ENCODE assay signal across 8 cellular contexts in the genomic region with DNA sequence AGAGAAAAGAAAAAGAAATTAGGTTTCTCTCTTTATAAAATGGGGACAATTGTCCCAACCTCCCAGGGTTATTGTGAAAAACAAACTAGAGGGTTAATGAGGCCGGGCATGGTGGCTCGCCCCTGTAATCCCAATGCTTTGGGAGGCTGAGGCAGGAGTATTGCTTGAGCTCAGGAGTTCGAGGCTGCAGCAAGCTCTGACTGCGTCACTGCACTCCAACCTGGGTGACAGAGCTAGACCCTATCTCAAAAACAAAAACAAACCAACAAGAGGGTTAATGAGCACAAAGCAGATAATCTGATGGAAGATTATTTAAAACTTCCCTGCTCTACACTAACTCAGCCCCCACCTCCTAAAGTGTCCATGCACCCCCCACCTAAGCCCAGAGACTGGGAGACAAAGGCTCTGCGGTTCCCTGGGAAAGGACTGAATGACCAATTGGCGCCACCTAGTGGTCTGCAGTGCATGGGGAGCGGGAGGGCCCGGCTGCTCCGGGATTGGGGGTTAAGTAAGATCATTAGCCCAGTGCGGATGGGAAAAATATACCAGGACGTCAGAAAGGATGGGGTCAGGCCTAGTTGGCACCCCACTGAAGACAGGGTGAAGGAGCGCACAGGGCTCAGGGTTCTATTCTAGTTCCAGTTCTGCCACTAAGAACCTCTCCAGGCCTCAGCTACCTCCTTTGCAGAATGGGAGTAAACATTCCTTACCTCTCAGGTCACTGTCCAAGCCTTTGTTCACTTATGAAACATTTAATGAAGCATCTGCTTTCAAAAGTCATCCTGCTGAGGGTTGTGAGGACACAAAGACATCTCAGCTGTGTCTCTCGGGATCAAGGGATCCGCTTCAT. TPM values are rescaled to one million over a fixed set of nuclear protein-coding genes. Genes with fewer than 3 reads are reported as not detected.
DNase-seq lines count a peak whose midpoint lies in the region; ATAC-seq, FAIRE-seq and TF ChIP-seq lines count a peak whose summit lies in the region.

No MANE protein-coding gene starts in this region.

- H3K79me2 ChIP-seq in HepG2 (ENCODE audit: insufficient read depth, low read length), result no peaks in the 10 kb centered on the region

- intact Hi-C loops in HepG2 (cut with micrococcal nuclease; ENCODE audit: unreplicated experiment), result loop anchor here (1.0 to 5.0 kb wide), 2 partner anchors 79 to 123 kb away; no protein-coding TSS in a partner anchor

- peak; percentile 94 for TF ChIP-seq CTCF in coronary artery (IDR thresholded peaks at IDR 0.05)
- peak; percentile 94 for TF ChIP-seq CTCF in HepG2 (CRISPR knock-in tag; IDR thresholded peaks at IDR 0.05)

- TF ChIP-seq EP300 in HepG2 (IDR thresholded peaks at IDR 0.05; ENCODE audit: low read depth in 2 of 2, low read length in 2 of 2) (no peak), HepG2 (CRISPR knock-in tag; IDR thresholded peaks at IDR 0.05; ENCODE audit: borderline replicate concordance) (no peak)

- in situ Hi-C loops in HAP-1 (cut with MboI; ENCODE audit: low sequenced_read_pairs) (loop anchor here (5.0 kb wide), 1 partner anchor 78 kb away; no protein-coding TSS in a partner anchor), HepG2 (cut with HindIII; ENCODE audit: extremely low pct_ligation_motif_present, low pct_unique_long_range_greater_than_20kb) (loop anchor here (5.0 kb wide), 1 partner anchor 78 kb away; no protein-coding TSS in a partner anchor)

- no peaks in the 10 kb centered on the region for H3K36me3 ChIP-seq in HAP-1 (replicated peaks)
- H3K36me3 ChIP-seq in HepG2 (replicated peaks in 1 of 2; ENCODE audit: control insufficient read depth in 1 of 2, insufficient read depth in 2 of 2, low read length in 2 of 2), result no peaks in the 10 kb centered on the region

- CTCF ChIA-PET in HepG2 (lab: Yijun Ruan, JAX; ENCODE audit: low intra/inter-chr PET ratio, low total read pairs), result interaction anchor here (0.6 to 3.0 kb wide), 3 partner anchors 26 to 615 kb away, joined by 3 to 46 read pairs (median 5); no protein-coding TSS in a partner anchor

- no peak overlapping the region for H2AFZ ChIP-seq in HepG2 (ENCODE audit: low read length)

- DNase-seq in AML-193 (lab: John Stamatoyannopoulos, UW) (peak; percentile 45 to 52), HAP-1 (ENCODE audit: low spot score in 2 of 2) (peak; percentile 88 to 98), NCI-H446 (lab: John Stamatoyannopoulos, UW) (peak; percentile 48 to 76), coronary artery (ENCODE audit: low spot score) (no peak), HepG2 (ENCODE audit: low spot score) (peak; percentile 61)
- peak; percentile 82 for DNase-seq in activated CD4-positive, alpha-beta T cell treated with anti-CD3 and anti-CD28 coated beads for 48 hours
- DNase-seq in stimulated activated CD4-positive, alpha-beta T cell treated with anti-CD3 and anti-CD28 coated beads, Interleukin-4, amount 100 ng/mL, for 4 hours, result peak; percentile 50 to 69

- no peak overlapping the region for H3K4me2 ChIP-seq in HepG2 (ENCODE audit: low read depth, low read length)

- 20% methylated on average over 9 of the region's 14 CpGs for WGBS in HepG2 (ENCODE audit: low lambda C conversion rate)

- H3K27ac ChIP-seq in coronary artery (no peak overlapping the region), HepG2 (ENCODE audit: extremely low read length, insufficient read depth, low read length) (no peak overlapping the region)

- H3K27me3 ChIP-seq in HAP-1 (ENCODE audit: low read depth) (no peaks in the 10 kb centered on the region), HepG2 (ENCODE audit: control insufficient read depth in 1 of 2, insufficient read depth in 2 of 2, low read length in 2 of 2) (peaks cover 1 to 17% of the 10 kb centered on the region in 2 experiments; a peak in 2 of 5 replicates)

- H4K20me1 ChIP-seq in HepG2 (ENCODE audit: insufficient read depth, low read length), result peaks cover 6% of the 10 kb centered on the region; the same call in 1 of the 2 replicates

- ATAC-seq in HepG2 (peak; percentile 76), GM19455 (IDR thresholded peaks at IDR 0.05; ENCODE audit: unreplicated experiment) (no peak)

- H3K9me3 ChIP-seq in HAP-1, result no peaks in the 10 kb centered on the region
- no peaks in the 10 kb centered on the region for H3K9me3 ChIP-seq in HepG2 (ENCODE audit: low read length)

- POLR2A ChIA-PET in HepG2 (lab: Yijun Ruan, JAX), result interaction anchor here (2.3 kb wide), 1 partner anchor 78 kb away, joined by 8 read pairs; no protein-coding TSS in a partner anchor

- no peak for TF ChIP-seq POLR2A in HepG2 (IDR thresholded peaks at IDR 0.05; ENCODE audit: insufficient read depth in 1 of 2, low read depth in 2 of 2, low read length in 2 of 2)

- H3K4me3 ChIP-seq in HAP-1, result no peak overlapping the region
- H3K4me3 ChIP-seq in coronary artery, result no peak overlapping the region
- no peak overlapping the region for H3K4me3 ChIP-seq in HepG2 (replicated peaks in 1 of 3; ENCODE audit: insufficient read depth in 1 of 3, low read depth in 2 of 3, low read length in 3 of 3)

- FAIRE-seq in HepG2 (lab: Jason Lieb, UNC), result peak; percentile 77

- BruUV-seq in HepG2 (replicated peaks; lab: Mats Ljungman, UMichigan), result no TSS peak

- TF ChIP-seq RAD21 in HepG2 (CRISPR knock-in tag; IDR thresholded peaks at IDR 0.05), result peak; percentile 83

- H3K4me1 ChIP-seq in HAP-1 (no peaks in the 10 kb centered on the region), HepG2 (ENCODE audit: insufficient read depth, low read length) (peaks cover 29% of the 10 kb centered on the region)

- no peak overlapping the region for H3K9ac ChIP-seq in HepG2 (ENCODE audit: insufficient read depth, low read depth, low read length)

RNA-seq across cellular contexts. Expression of a gene that starts 15.6 kb away (rescaled TPM):
- 8.3 and 19.7 TPM in 2 replicates for total RNA-seq in HepG2 (2016; rRNA removed; fragmentation: Illumina TruSeq; extraction: Trizol)
- total RNA-seq in HepG2 (2016; cell fraction: cytosol; rRNA removed; fragmentation: Illumina TruSeq; extraction: Trizol; ENCODE audit: low read depth), result 10.1 and 10.8 TPM in 2 replicates
- 7.8 and 21.1 TPM in 2 replicates for total RNA-seq in HepG2 (2016; cell fraction: insoluble cytoplasmic fraction; rRNA removed; fragmentation: Illumina TruSeq; extraction: Trizol)
- 8.0 and 9.6 TPM in 2 replicates for total RNA-seq in HepG2 (2016; cell fraction: membrane; rRNA removed; fragmentation: Illumina TruSeq; extraction: Trizol)
- total RNA-seq in HepG2 (2016; cell fraction: nucleus; rRNA removed; fragmentation: Illumina TruSeq; extraction: Trizol), result 22.6 and 34.5 TPM in 2 replicates
- polyA plus RNA-seq in HepG2 (2011; rRNA removed), result 14.0 and 18.5 TPM in 2 replicates
- 5.4 and 11.1 TPM in 2 replicates for polyA plus RNA-seq in HepG2 (2011; cell fraction: cytosol; rRNA removed)
- polyA plus RNA-seq in HepG2 (2011; cell fraction: nucleus; rRNA removed), result 50.6 and 90.5 TPM in 2 replicates
- polyA plus RNA-seq in HepG2 (2012), result 3.2 and 9.0 TPM in 2 replicates
- 1.2 and 1.3 TPM in 2 replicates for polyA plus RNA-seq in HepG2 (2016; cell fraction: cytosol; fragmentation: Illumina TruSeq; extraction: Trizol; ENCODE audit: low read depth)
- 7.2 and 8.0 TPM in 2 replicates for polyA plus RNA-seq in HepG2 (2016; cell fraction: insoluble cytoplasmic fraction; fragmentation: Illumina TruSeq; extraction: Trizol; ENCODE audit: low read depth)
- polyA plus RNA-seq in HepG2 (2016; cell fraction: membrane; fragmentation: Illumina TruSeq; extraction: Trizol; ENCODE audit: low read depth), result 3.6 and 4.0 TPM in 2 replicates
- polyA plus RNA-seq in HepG2 (2016; cell fraction: nucleus; fragmentation: Illumina TruSeq; extraction: Trizol; ENCODE audit: insufficient read depth, low read depth), result 105 and 116 TPM in 2 replicates
- polyA minus RNA-seq in HepG2 (2011; rRNA and poly(A)+ RNA removed; ENCODE audit: low replicate concordance), result 12.7 and 35.9 TPM in 2 replicates
- polyA minus RNA-seq in HepG2 (2011; cell fraction: cytosol; rRNA and poly(A)+ RNA removed), result 1.6 and 4.1 TPM in 2 replicates
- 11.4 and 16.5 TPM in 2 replicates for polyA minus RNA-seq in HepG2 (2011; cell fraction: nucleus; rRNA and poly(A)+ RNA removed)

RNA-seq across cellular contexts. Expression of a gene that starts 31.8 kb away (rescaled TPM):
- 3.1 and 3.8 TPM in 2 replicates for total RNA-seq in HepG2 (2016; rRNA removed; fragmentation: Illumina TruSeq; extraction: Trizol)
- total RNA-seq in HepG2 (2016; cell fraction: cytosol; rRNA removed; fragmentation: Illumina TruSeq; extraction: Trizol; ENCODE audit: low read depth), result 0.61 and 0.71 TPM in 2 replicates
- total RNA-seq in HepG2 (2016; cell fraction: insoluble cytoplasmic fraction; rRNA removed; fragmentation: Illumina TruSeq; extraction: Trizol), result 3.1 and 4.3 TPM in 2 replicates
- 1.4 and 1.8 TPM in 2 replicates for total RNA-seq in HepG2 (2016; cell fraction: membrane; rRNA removed; fragmentation: Illumina TruSeq; extraction: Trizol)
- total RNA-seq in HepG2 (2016; cell fraction: nucleus; rRNA removed; fragmentation: Illumina TruSeq; extraction: Trizol), result 3.2 and 3.6 TPM in 2 replicates
- polyA plus RNA-seq in HepG2 (2011; rRNA removed), result 4.8 and 5.1 TPM in 2 replicates
- 3.1 and 3.9 TPM in 2 replicates for polyA plus RNA-seq in HepG2 (2011; cell fraction: cytosol; rRNA removed)
- polyA plus RNA-seq in HepG2 (2011; cell fraction: nucleus; rRNA removed), result 15.5 and 19.5 TPM in 2 replicates
- polyA plus RNA-seq in HepG2 (2012), result 3.9 and 4.4 TPM in 2 replicates
- 0.38 and 0.41 TPM in 2 replicates for polyA plus RNA-seq in HepG2 (2016; cell fraction: cytosol; fragmentation: Illumina TruSeq; extraction: Trizol; ENCODE audit: low read depth)
- polyA plus RNA-seq in HepG2 (2016; cell fraction: insoluble cytoplasmic fraction; fragmentation: Illumina TruSeq; extraction: Trizol; ENCODE audit: low read depth), result 2.2 and 3.1 TPM in 2 replicates
- 0.70 and 0.73 TPM in 2 replicates for polyA plus RNA-seq in HepG2 (2016; cell fraction: membrane; fragmentation: Illumina TruSeq; extraction: Trizol; ENCODE audit: low read depth)
- 17.8 and 18.9 TPM in 2 replicates for polyA plus RNA-seq in HepG2 (2016; cell fraction: nucleus; fragmentation: Illumina TruSeq; extraction: Trizol; ENCODE audit: insufficient read depth, low read depth)
- 3.4 and 9.7 TPM in 2 replicates for polyA minus RNA-seq in HepG2 (2011; rRNA and poly(A)+ RNA removed; ENCODE audit: low replicate concordance)
- polyA minus RNA-seq in HepG2 (2011; cell fraction: cytosol; rRNA and poly(A)+ RNA removed), result 3.4 and 3.5 TPM in 2 replicates
- polyA minus RNA-seq in HepG2 (2011; cell fraction: nucleus; rRNA and poly(A)+ RNA removed), result 4.4 and 6.8 TPM in 2 replicates

RNA-seq across cellular contexts. Expression of a gene that starts 34.5 kb away (rescaled TPM):
- total RNA-seq in HepG2 (2016; rRNA removed; fragmentation: Illumina TruSeq; extraction: Trizol), result not detected in 2 replicates
- not detected in 2 replicates for total RNA-seq in HepG2 (2016; cell fraction: cytosol; rRNA removed; fragmentation: Illumina TruSeq; extraction: Trizol; ENCODE audit: low read depth)
- total RNA-seq in HepG2 (2016; cell fraction: insoluble cytoplasmic fraction; rRNA removed; fragmentation: Illumina TruSeq; extraction: Trizol), result not detected in 2 replicates
- total RNA-seq in HepG2 (2016; cell fraction: membrane; rRNA removed; fragmentation: Illumina TruSeq; extraction: Trizol), result 0.12 TPM in 1 of 2 replicates, not detected in the other
- total RNA-seq in HepG2 (2016; cell fraction: nucleus; rRNA removed; fragmentation: Illumina TruSeq; extraction: Trizol), result not detected in 2 replicates
- polyA plus RNA-seq in HepG2 (2011; rRNA removed), result 0.08 and 0.16 TPM in 2 replicates
- polyA plus RNA-seq in HepG2 (2011; cell fraction: cytosol; rRNA removed), result 0.08 and 0.10 TPM in 2 replicates
- 0.14 and 0.26 TPM in 2 replicates for polyA plus RNA-seq in HepG2 (2011; cell fraction: nucleus; rRNA removed)
- 0.08 and 0.44 TPM in 2 replicates for polyA plus RNA-seq in HepG2 (2012)
- 0.72 and 1.0 TPM in 2 replicates for polyA plus RNA-seq in HepG2 (2016; cell fraction: cytosol; fragmentation: Illumina TruSeq; extraction: Trizol; ENCODE audit: low read depth)
- polyA plus RNA-seq in HepG2 (2016; cell fraction: insoluble cytoplasmic fraction; fragmentation: Illumina TruSeq; extraction: Trizol; ENCODE audit: low read depth), result 0.46 and 0.60 TPM in 2 replicates
- polyA plus RNA-seq in HepG2 (2016; cell fraction: membrane; fragmentation: Illumina TruSeq; extraction: Trizol; ENCODE audit: low read depth), result 1.2 and 1.5 TPM in 2 replicates
- polyA plus RNA-seq in HepG2 (2016; cell fraction: nucleus; fragmentation: Illumina TruSeq; extraction: Trizol; ENCODE audit: insufficient read depth, low read depth), result 0.52 and 0.70 TPM in 2 replicates
- 0.10 and 0.94 TPM in 2 replicates for polyA minus RNA-seq in HepG2 (2011; rRNA and poly(A)+ RNA removed; ENCODE audit: low replicate concordance)
- polyA minus RNA-seq in HepG2 (2011; cell fraction: cytosol; rRNA and poly(A)+ RNA removed), result not detected in 2 replicates
- polyA minus RNA-seq in HepG2 (2011; cell fraction: nucleus; rRNA and poly(A)+ RNA removed), result not detected in 2 replicates
